19 cellular contexts compared by ENCODE assay signal in the genomic region with DNA sequence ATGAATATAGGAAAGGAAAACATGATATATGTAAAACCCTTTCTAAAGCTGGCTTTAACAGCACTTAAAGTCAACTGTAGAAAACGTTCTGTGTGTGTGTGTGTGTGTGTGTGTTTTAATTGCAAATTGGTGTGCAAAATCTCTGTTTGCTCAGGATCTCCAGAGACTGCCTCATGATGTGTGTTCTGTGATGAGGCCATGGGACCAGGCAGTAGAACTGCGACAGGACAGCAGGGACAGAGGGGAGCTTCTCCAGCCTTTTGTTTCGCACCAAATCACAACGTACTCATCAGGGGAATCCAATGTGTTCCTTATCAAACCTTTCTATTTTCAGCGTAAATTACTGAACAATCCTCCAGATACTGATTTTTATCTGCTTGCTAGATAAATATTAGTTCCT.
"Had no signal": no experiment of that assay in that cellular context is flagged by ENCODE, and none has a peak within 500 bp of the region (broad histone marks: within the 10 kb centered on the region; RNA-seq: fewer than 3 reads in every experiment).

No MANE protein-coding gene starts in this region.

- H3K27ac ChIP-seq: dorsolateral prefrontal cortex, left lung, ovary, psoas muscle, skin epidermis, tibial nerve had no signal

- H3K4me1 Mint-ChIP-seq: activated CD4-positive, alpha-beta T cell treated with anti-CD3 and anti-CD28 coated beads, Interleukin-2, amount 10 ng/mL, durations not matched to agents 24 days and 14 days; activated T-helper 17 cell treated with anti-CD3 and anti-CD28 coated beads, Interleukin-2, amount 50 U/mL, for 72 hours had no signal

- H3K27ac Mint-ChIP-seq: activated CD4-positive, alpha-beta T cell treated with anti-CD3 and anti-CD28 coated beads, Interleukin-2, amount 10 ng/mL, durations not matched to agents 24 days and 14 days; activated CD8-positive, alpha-beta T cell treated with anti-CD3 and anti-CD28 coated beads for 36 hours; activated T-helper 17 cell treated with anti-CD3 and anti-CD28 coated beads, Interleukin-2, amount 50 U/mL, for 72 hours; stimulated activated naive CD8-positive, alpha-beta T cell treated with anti-CD3 and anti-CD28 coated beads, Interleukin-15, Interleukin-2, amounts not matched to agents 100 ng/mL and 50 ng/mL, for 24 hours had no signal

- H3K27me3 Mint-ChIP-seq: activated CD4-positive, alpha-beta T cell treated with anti-CD3 and anti-CD28 coated beads, Interleukin-2, amount 10 ng/mL, durations not matched to agents 24 days and 14 days had no signal

- H3K4me3 Mint-ChIP-seq: activated CD4-positive, alpha-beta T cell treated with anti-CD3 and anti-CD28 coated beads, Interleukin-2, amount 10 ng/mL, durations not matched to agents 24 days and 14 days; activated CD8-positive, alpha-beta T cell treated with anti-CD3 and anti-CD28 coated beads for 36 hours; activated T-helper 17 cell treated with anti-CD3 and anti-CD28 coated beads, Interleukin-2, amount 50 U/mL, for 72 hours; brain; stimulated activated naive CD8-positive, alpha-beta T cell treated with anti-CD3 and anti-CD28 coated beads, Interleukin-15, Interleukin-2, amounts not matched to agents 100 ng/mL and 50 ng/mL, for 24 hours had no signal

- H3K4me3 ChIP-seq: dorsolateral prefrontal cortex, left lung, ovary, psoas muscle, skin epidermis, tibial nerve had no signal

- DNase-seq: activated CD4-positive, alpha-beta T cell treated with anti-CD3 and anti-CD28 coated beads, Interleukin-2, amount 10 ng/mL, durations not matched to agents 24 days and 14 days; activated CD4-positive, CD25-positive, alpha-beta regulatory T cell; activated CD8-positive, alpha-beta T cell treated with anti-CD3 and anti-CD28 coated beads for 36 hours; activated naive CD4-positive, alpha-beta T cell treated with Interleukin-2 at 50 U/mL for 16 hours; activated T-cell treated with anti-CD3 and anti-CD28 coated beads, Interleukin-2, amount 50 U/mL, for 1 hour; anterior cingulate cortex; central memory CD4-positive, alpha-beta T cell; dorsolateral prefrontal cortex; foreskin melanocyte; left lung; ovary; psoas muscle; right cardiac atrium; T-helper 9 cell had no signal

- H3K36me3 Mint-ChIP-seq: brain had no signal

- H3K9me3 Mint-ChIP-seq: activated CD4-positive, alpha-beta T cell treated with anti-CD3 and anti-CD28 coated beads, Interleukin-2, amount 10 ng/mL, durations not matched to agents 24 days and 14 days; activated CD8-positive, alpha-beta T cell treated with anti-CD3 and anti-CD28 coated beads for 36 hours; brain had no signal
